ENCODE assay signal across 8 cellular contexts in the genomic region with DNA sequence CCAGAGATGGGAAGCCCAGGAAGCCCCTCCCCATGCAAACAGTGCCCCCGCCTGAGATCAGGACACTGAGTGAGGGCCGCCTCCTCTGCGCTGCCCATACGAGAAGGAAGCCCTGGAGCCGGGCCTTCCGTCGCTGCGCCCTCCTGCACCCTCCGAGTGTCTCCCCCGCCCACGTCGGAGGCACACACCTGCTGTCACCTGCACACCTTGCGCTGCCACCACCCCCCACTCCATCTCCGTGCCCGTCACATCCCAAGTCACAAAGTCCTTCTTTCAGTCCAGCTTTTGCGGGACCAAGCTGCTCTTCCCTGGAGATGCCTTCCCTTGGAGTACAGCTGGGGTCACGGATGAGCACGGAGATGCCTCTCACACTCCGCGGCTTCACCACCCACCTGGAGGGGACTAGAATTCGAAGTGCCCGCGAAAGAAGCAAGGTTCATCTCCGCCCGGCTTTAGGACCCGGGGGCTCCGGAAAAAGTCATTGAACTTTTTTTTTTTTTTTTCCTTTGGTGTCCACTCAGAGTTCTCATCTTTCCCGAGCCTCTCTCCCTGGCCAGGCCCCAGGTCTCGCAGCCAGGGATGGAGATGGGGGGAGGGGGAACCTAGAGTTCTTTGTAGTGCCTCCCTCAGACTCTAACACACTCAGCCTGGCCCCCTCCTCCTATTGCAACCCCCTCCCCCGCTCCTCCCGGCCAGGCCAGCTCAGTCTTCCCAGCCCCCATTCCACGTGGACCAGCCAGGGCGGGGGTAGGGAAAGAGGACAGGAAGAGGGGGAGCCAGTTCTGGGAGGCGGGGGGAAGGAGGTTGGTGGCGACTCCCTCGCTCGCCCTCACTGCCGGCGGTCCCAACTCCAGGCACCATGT. TPM values are rescaled to one million over a fixed set of nuclear protein-coding genes. Genes with fewer than 3 reads are reported as not detected.
DNase-seq lines count a peak whose midpoint lies in the region; ATAC-seq and TF ChIP-seq lines count a peak whose summit lies in the region.

A gene with protein sequence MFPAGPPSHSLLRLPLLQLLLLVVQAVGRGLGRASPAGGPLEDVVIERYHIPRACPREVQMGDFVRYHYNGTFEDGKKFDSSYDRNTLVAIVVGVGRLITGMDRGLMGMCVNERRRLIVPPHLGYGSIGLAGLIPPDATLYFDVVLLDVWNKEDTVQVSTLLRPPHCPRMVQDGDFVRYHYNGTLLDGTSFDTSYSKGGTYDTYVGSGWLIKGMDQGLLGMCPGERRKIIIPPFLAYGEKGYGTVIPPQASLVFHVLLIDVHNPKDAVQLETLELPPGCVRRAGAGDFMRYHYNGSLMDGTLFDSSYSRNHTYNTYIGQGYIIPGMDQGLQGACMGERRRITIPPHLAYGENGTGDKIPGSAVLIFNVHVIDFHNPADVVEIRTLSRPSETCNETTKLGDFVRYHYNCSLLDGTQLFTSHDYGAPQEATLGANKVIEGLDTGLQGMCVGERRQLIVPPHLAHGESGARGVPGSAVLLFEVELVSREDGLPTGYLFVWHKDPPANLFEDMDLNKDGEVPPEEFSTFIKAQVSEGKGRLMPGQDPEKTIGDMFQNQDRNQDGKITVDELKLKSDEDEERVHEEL (plus strand): TSS at position 829 of the 863 bp plus-strand sequence. CDS start 31 bp downstream, at position 860.

- H3K4me1 Mint-ChIP-seq in Caco-2 (ENCODE audit: low read depth, unreplicated experiment), result peaks cover 6% of the 10 kb centered on the region
- H3K4me1 Mint-ChIP-seq in activated naive CD4-positive, alpha-beta T cell treated with anti-CD3 and anti-CD28 coated beads, Interleukin-2, amount 50 U/mL, for 24 hours, result peaks cover 26% of the 10 kb centered on the region
- H3K4me1 Mint-ChIP-seq in type B pancreatic cell (ENCODE audit: unreplicated experiment), result peaks cover 18% of the 10 kb centered on the region

- H3K27ac ChIP-seq in OCI-LY7 (ENCODE audit: low read depth, low read length, poor library complexity, severe bottlenecking) (no peak within 1 kb of the TSS), neural cell (ENCODE audit: low read length) (peak within 1 kb of the TSS; percentile 66)

- DNase-seq in Caco-2 (peak; percentile 88 to 90), OCI-LY7 (ENCODE audit: low spot score) (peak; percentile 45), germinal center (ENCODE audit: low spot score) (peak; percentile 43), type B pancreatic cell (ENCODE audit: extremely low spot score, unreplicated experiment) (peak; percentile 90), OCI-M2 (lab: John Stamatoyannopoulos, UW; ENCODE audit: unreplicated experiment) (no peak)

- H3K36me3 Mint-ChIP-seq in Caco-2 (ENCODE audit: insufficient read depth, unreplicated experiment) (peaks cover 43% of the 10 kb centered on the region), type B pancreatic cell (peaks cover 3% of the 10 kb centered on the region)
- H3K36me3 Mint-ChIP-seq in activated naive CD4-positive, alpha-beta T cell treated with anti-CD3 and anti-CD28 coated beads, Interleukin-2, amount 50 U/mL, for 24 hours, result no peaks in the 10 kb centered on the region

- CTCF ChIA-PET in Caco-2 (lab: Charles Lee), result interaction anchor here (0.5 to 3.5 kb wide), 15 partner anchors 11 to 914 kb away, joined by 3 to 44 read pairs (median 4); a partner anchor contains a TSS
- CTCF ChIA-PET in OCI-LY7 (lab: Charles Lee; ENCODE audit: unreplicated experiment), result no interaction called here

- H3F3A ChIP-seq in neural cell (ENCODE audit: insufficient read depth, low read length, poor library complexity, severe bottlenecking), result no peaks in the 10 kb centered on the region

- TF ChIP-seq EP300 in neural cell (conservative IDR thresholded peaks at IDR 0.05; ENCODE audit: poor library complexity, severe bottlenecking), result no peak

- H3K9me3 Mint-ChIP-seq in Caco-2 (ENCODE audit: unreplicated experiment) (no peaks in the 10 kb centered on the region), type B pancreatic cell (no peaks in the 10 kb centered on the region)
- H3K9me3 Mint-ChIP-seq in activated naive CD4-positive, alpha-beta T cell treated with anti-CD3 and anti-CD28 coated beads, Interleukin-2, amount 50 U/mL, for 24 hours, result no peaks in the 10 kb centered on the region

- H3K27me3 Mint-ChIP-seq in Caco-2 (ENCODE audit: insufficient read depth, unreplicated experiment), result no peaks in the 10 kb centered on the region
- no peaks in the 10 kb centered on the region for H3K27me3 Mint-ChIP-seq in activated naive CD4-positive, alpha-beta T cell treated with anti-CD3 and anti-CD28 coated beads, Interleukin-2, amount 50 U/mL, for 24 hours
- no peaks in the 10 kb centered on the region for H3K27me3 Mint-ChIP-seq in type B pancreatic cell

- TF ChIP-seq RAD21 in neural cell (conservative IDR thresholded peaks at IDR 0.05), result no peak

- peak; percentile 7 for ATAC-seq in HG02588 (IDR thresholded peaks at IDR 0.05; ENCODE audit: unreplicated experiment)

- peak within 1 kb of the TSS; percentile 99 for H3K4me3 Mint-ChIP-seq in Caco-2 (ENCODE audit: unreplicated experiment)
- H3K4me3 Mint-ChIP-seq in activated naive CD4-positive, alpha-beta T cell treated with anti-CD3 and anti-CD28 coated beads, Interleukin-2, amount 50 U/mL, for 24 hours, result peak within 1 kb of the TSS; percentile 91
- H3K4me3 Mint-ChIP-seq in type B pancreatic cell, result peak within 1 kb of the TSS; percentile 99

- H4K20me1 ChIP-seq in OCI-LY7 (ENCODE audit: insufficient read depth, low read length) (no peaks in the 10 kb centered on the region), neural cell (ENCODE audit: insufficient read depth) (no peaks in the 10 kb centered on the region)

- intact Hi-C loops in Caco-2 (cut with micrococcal nuclease; ENCODE audit: unreplicated experiment), result loop anchor here (1.0 kb wide), 3 partner anchors 26 to 53 kb away; a partner anchor contains a TSS
- intact Hi-C loops in OCI-LY7 (cut with micrococcal nuclease; ENCODE audit: unreplicated experiment), result no loop called here

- peak within 1 kb of the TSS; percentile 91 for H3K4me3 ChIP-seq in Caco-2 (ENCODE audit: low read depth, low read length)
- peak within 1 kb of the TSS; percentile 65 for H3K4me3 ChIP-seq in OCI-LY7 (ENCODE audit: low read depth, low read length, poor library complexity, severe bottlenecking)
- H3K4me3 ChIP-seq in neural cell (ENCODE audit: low read length), result peak within 1 kb of the TSS; percentile 81

- peak within 1 kb of the TSS; percentile 56 for H2AFZ ChIP-seq in OCI-LY7 (ENCODE audit: low read length)
- peak within 1 kb of the TSS; percentile 51 for H2AFZ ChIP-seq in neural cell (ENCODE audit: low read depth, low read length)

- no peaks in the 10 kb centered on the region for H3K27me3 ChIP-seq in Caco-2 (replicated peaks; ENCODE audit: control insufficient read depth, insufficient read depth, low read length)
- H3K27me3 ChIP-seq in neural cell (ENCODE audit: insufficient read depth, low read depth, low read length), result no peaks in the 10 kb centered on the region

- peak within 1 kb of the TSS; percentile 75 for H3K4me2 ChIP-seq in OCI-LY7 (ENCODE audit: low read length)
- H3K4me2 ChIP-seq in neural cell (ENCODE audit: low read length), result peak within 1 kb of the TSS; percentile 46

- H3K9me2 ChIP-seq in OCI-LY7 (ENCODE audit: insufficient read depth, low read length) (no peaks in the 10 kb centered on the region), neural cell (ENCODE audit: insufficient read depth, low read length) (no peaks in the 10 kb centered on the region)

- BruUV-seq in Caco-2 (replicated peaks; lab: Mats Ljungman, UMichigan), result no TSS peak
- no TSS peak for BruUV-seq in OCI-LY7 (replicated peaks; lab: Mats Ljungman, UMichigan)

- H3K79me2 ChIP-seq in OCI-LY7 (ENCODE audit: insufficient read depth, low read depth, low read length), result no peaks in the 10 kb centered on the region
- H3K79me2 ChIP-seq in neural cell (replicated peaks; ENCODE audit: insufficient read depth, low read length), result peaks cover 3% of the 10 kb centered on the region

- peaks cover 3% of the 10 kb centered on the region for H3K36me3 ChIP-seq in Caco-2 (ENCODE audit: control insufficient read depth, insufficient read depth, low read length)
- no peaks in the 10 kb centered on the region for H3K36me3 ChIP-seq in OCI-LY7 (ENCODE audit: insufficient read depth, low read length)
- no peaks in the 10 kb centered on the region for H3K36me3 ChIP-seq in neural cell (ENCODE audit: insufficient read depth, low read length)

- TF ChIP-seq CTCF in Caco-2 (IDR thresholded peaks at IDR 0.05; ENCODE audit: insufficient read depth in 1 of 2, low read depth in 1 of 2, low read length in 1 of 2, severe bottlenecking in 1 of 2, unreplicated experiment in 1 of 2), result no peak
- TF ChIP-seq CTCF in OCI-LY7 (conservative IDR thresholded peaks at IDR 0.05; ENCODE audit: low read length), result no peak
- TF ChIP-seq CTCF in neural cell (IDR thresholded peaks at IDR 0.05; ENCODE audit: poor library complexity, severe bottlenecking), result no peak
- TF ChIP-seq CTCF in type B pancreatic cell (conservative IDR thresholded peaks at IDR 0.05), result no peak

- H3K4me1 ChIP-seq in Caco-2 (peaks cover 17% of the 10 kb centered on the region), OCI-LY7 (ENCODE audit: insufficient read depth, low read length, poor library complexity, severe bottlenecking) (peaks cover 9% of the 10 kb centered on the region)

- POLR2A ChIA-PET in Caco-2 (lab: Charles Lee), result interaction anchor here (0.5 to 3.7 kb wide), 8 partner anchors 24 to 124 kb away, joined by 3 to 44 read pairs (median 4); a partner anchor contains a TSS
- POLR2A ChIA-PET in OCI-LY7 (lab: Charles Lee), result interaction anchor here (0.6 kb wide), 1 partner anchor 11 kb away, joined by 3 read pairs; no protein-coding TSS in a partner anchor

- peak within 1 kb of the TSS; percentile 83 for H3K9ac ChIP-seq in neural cell (ENCODE audit: low read length)

- H3K9me3 ChIP-seq in Caco-2 (no peaks in the 10 kb centered on the region), OCI-LY7 (ENCODE audit: low read length) (no peaks in the 10 kb centered on the region), neural cell (ENCODE audit: low read length) (no peaks in the 10 kb centered on the region)

- H3K27ac Mint-ChIP-seq in Caco-2 (ENCODE audit: unreplicated experiment) (peak within 1 kb of the TSS; percentile 97), type B pancreatic cell (peak within 1 kb of the TSS; percentile 94)
- peak within 1 kb of the TSS; percentile 88 for H3K27ac Mint-ChIP-seq in activated naive CD4-positive, alpha-beta T cell treated with anti-CD3 and anti-CD28 coated beads, Interleukin-2, amount 50 U/mL, for 24 hours

RNA-seq across cellular contexts. Expression of the gene that starts here (rescaled TPM):
- total RNA-seq in Caco-2 (2022) (112 and 132 TPM in 2 replicates), OCI-LY7 (2022) (7.3 and 7.8 TPM in 2 replicates), type B pancreatic cell (ENCODE audit: low replicate concordance) (54.3 and 249 TPM in 2 replicates)
- total RNA-seq in OCI-LY7 (2014; rRNA removed; shearing (Covaris generic)), result 1.5 TPM in 1 of 2 replicates, not detected in the other
- 3.5 and 7.6 TPM in 2 replicates for polyA plus RNA-seq in neural cell
- polyA minus RNA-seq in neural cell, result 2.9 and 3.1 TPM in 2 replicates
